Comparison of ENCODE assay signal across 14 cellular contexts in the genomic region with DNA sequence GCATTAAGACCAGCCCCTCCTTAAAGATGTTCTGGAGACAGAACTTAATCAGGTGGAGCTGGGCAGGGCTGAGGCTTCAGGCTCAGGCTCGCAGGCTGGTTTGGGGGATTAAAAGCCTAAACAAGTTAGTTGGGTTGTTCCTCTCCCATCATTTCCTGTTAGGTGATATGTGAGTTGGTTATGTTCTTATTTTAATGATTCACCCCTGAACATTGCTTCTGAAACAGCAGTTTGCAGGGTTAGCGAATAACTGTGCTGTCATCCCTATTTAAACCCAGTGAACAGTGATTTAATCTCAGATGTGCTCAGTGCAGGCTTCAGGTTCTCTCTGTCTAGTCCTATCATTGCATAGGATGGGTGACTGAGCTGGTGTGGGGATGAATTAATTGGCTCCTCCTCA.
DNase-seq lines count a peak whose midpoint lies in the region; ATAC-seq and FAIRE-seq lines count a peak whose summit lies in the region.
"Had no signal": no experiment of that assay in that cellular context is flagged by ENCODE, and none has a peak within 500 bp of the region (broad histone marks: within the 10 kb centered on the region; RNA-seq: fewer than 3 reads in every experiment).

No MANE protein-coding gene starts in this region.

- H3K27me3 ChIP-seq in adipocyte (replicated peaks; ENCODE audit: control insufficient read depth, insufficient read depth, low read length): no peaks in the 10 kb centered on the region

- ATAC-seq in GM21717 (IDR thresholded peaks at IDR 0.05; ENCODE audit: unreplicated experiment) (no peak), GM18867 (IDR thresholded peaks at IDR 0.05; ENCODE audit: unreplicated experiment) (no peak)
- ATAC-seq: heart right ventricle had no signal

- no peaks in the 10 kb centered on the region for H3K36me3 ChIP-seq in adipocyte (ENCODE audit: control insufficient read depth, insufficient read depth, low read length, severe bottlenecking)
- H3K36me3 ChIP-seq: heart right ventricle had no signal

- no peak overlapping the region for H3K9ac ChIP-seq in adipocyte (ENCODE audit: low read length)
- H3K9ac ChIP-seq: parathyroid adenoma had no signal

- no peaks in the 10 kb centered on the region for H3K9me3 ChIP-seq in adipocyte (ENCODE audit: control insufficient read depth, low read length)
- H3K9me3 ChIP-seq: heart right ventricle had no signal

- peak; percentile 94 for FAIRE-seq in HTR-8/SVneo (lab: Jason Lieb, UNC)

- H3K4me1 ChIP-seq in adipocyte (ENCODE audit: control insufficient read depth, insufficient read depth, low read length): peaks cover 17% of the 10 kb centered on the region
- H3K4me1 ChIP-seq: parathyroid adenoma had no signal

- no peak overlapping the region for H3K4me3 ChIP-seq in adipocyte (ENCODE audit: low read length)
- H3K4me3 ChIP-seq: lung had no signal

- peak; percentile 75 for DNase-seq in EH (ENCODE audit: low read depth)
- peak; percentile 60 for DNase-seq in HTR-8/SVneo (ENCODE audit: insufficient read length, low spot score)
- peak; percentile 43 for DNase-seq in adipocyte (ENCODE audit: low read depth)
- DNase-seq in left kidney (ENCODE audit: low read depth, low spot score): peak; percentile 11
- no peak for DNase-seq in superior temporal gyrus (ENCODE audit: extremely low spot score)
- DNase-seq in GOT3 (lab: John Stamatoyannopoulos, UW): no peak
- DNase-seq: heart right ventricle; NCI-H1694; NCI-H774; stimulated activated CD4-positive, alpha-beta T cell treated with anti-CD3 and anti-CD28 coated beads, Interleukin-4, amount 100 ng/mL, for 4 hours had no signal

Comparison
In these comparisons a context has a peak if more than half of its experiments do, and no peak if none do; other contexts are left out.
1. DNase-seq: peak in EH (single experiment), HTR-8/SVneo (single experiment), adipocyte (single experiment) and left kidney (single experiment); none in superior temporal gyrus (single experiment) and GOT3 (single experiment).